Comparison of ENCODE assay signal across 8 cellular contexts in the genomic region with DNA sequence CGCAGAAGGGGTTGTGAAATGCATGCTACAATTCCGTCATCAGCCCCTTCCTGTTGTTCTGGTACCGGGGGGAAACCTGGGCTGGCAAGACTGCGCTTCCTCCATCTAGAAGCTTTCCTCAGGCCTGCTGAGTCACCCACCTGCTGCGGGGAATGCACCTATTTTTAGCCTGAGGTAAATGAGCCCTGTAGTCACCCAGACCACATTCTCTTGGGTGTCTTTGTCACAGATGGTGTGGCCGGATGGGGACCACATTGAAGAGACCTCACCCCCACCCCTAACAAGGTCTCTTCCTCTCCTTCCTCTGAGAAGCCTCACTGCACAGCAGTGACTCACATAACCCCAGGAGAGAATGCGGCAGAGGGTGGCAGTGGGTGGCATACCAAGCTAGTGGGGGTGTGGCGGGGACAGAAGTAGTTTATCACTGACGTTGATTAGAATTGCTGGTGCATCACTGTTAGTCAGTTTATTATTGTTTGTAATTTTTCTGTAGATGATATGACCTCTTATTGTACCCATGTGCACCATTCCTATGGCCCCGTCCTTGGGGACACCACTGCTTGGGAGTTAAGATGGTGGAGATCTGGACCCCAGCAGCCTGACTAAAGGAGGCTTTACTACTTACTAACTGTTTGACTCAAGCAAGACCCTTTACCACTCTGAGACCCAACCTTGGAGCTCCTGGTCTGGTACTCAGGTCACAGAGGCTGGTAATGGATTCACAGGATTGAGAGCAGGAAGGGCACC.
DNase-seq lines count a peak whose midpoint lies in the region; ATAC-seq lines count a peak whose summit lies in the region.

No MANE protein-coding gene starts in this region.

- peak; percentile 80 for ATAC-seq in GM21737 (IDR thresholded peaks at IDR 0.05; ENCODE audit: unreplicated experiment)

- DNase-seq in GDM1 (lab: John Stamatoyannopoulos, UW) (peak; percentile 80), Kasumi-1 (lab: John Stamatoyannopoulos, UW) (peak; percentile 96 to 97), germinal center (ENCODE audit: low spot score) (peak; percentile 86), NCI-H446 treated with DMSO at 0.1 percent for 48 hours (lab: John Stamatoyannopoulos, UW) (no peak), SHP77 treated with DMSO at 0.1 percent for 48 hours (lab: John Stamatoyannopoulos, UW) (no peak)
- peak; percentile 70 to 75 for DNase-seq in activated CD8-positive, alpha-beta memory T cell treated with anti-CD3 and anti-CD28 coated beads for 1 hour (ENCODE audit: extremely low read depth in 1 of 2, low read depth in 1 of 2)
- DNase-seq in stimulated activated CD4-positive, alpha-beta T cell treated with anti-CD3 and anti-CD28 coated beads, TNF-alpha, amount 100 ng/mL, for 4 hours (ENCODE audit: low read depth in 3 of 3), result peak; percentile 55 to 86 (median 83)

Comparison
In these comparisons a context has a peak if more than half of its experiments do, and no peak if none do; other contexts are left out.
1. DNase-seq: peak in GDM1 (single experiment), Kasumi-1 (2 of 2), activated CD8-positive, alpha-beta memory T cell treated with anti-CD3 and anti-CD28 coated beads for 1 hour (2 of 2), germinal center (single experiment) and stimulated activated CD4-positive, alpha-beta T cell treated with anti-CD3 and anti-CD28 coated beads, TNF-alpha, amount 100 ng/mL, for 4 hours (3 of 3); none in NCI-H446 treated with DMSO at 0.1 percent for 48 hours (single experiment) and SHP77 treated with DMSO at 0.1 percent for 48 hours (single experiment).